17 cellular contexts compared by ENCODE assay signal in the genomic region with DNA sequence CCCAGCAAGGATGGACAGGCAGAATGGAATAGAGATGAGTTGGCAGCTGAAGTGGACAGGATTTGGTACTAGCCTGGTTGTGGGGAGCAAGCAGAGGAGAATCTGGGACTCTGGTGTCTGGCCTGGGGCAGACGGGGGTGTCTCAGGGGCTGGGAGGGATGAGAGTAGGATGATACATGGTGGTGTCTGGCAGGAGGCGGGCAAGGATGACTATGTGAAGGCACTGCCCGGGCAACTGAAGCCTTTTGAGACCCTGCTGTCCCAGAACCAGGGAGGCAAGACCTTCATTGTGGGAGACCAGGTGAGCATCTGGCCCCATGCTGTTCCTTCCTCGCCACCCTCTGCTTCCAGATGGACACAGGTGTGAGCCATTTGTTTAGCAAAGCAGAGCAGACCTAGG. TPM values are rescaled to one million over a fixed set of nuclear protein-coding genes. Genes with fewer than 3 reads are reported as not detected.
DNase-seq lines count a peak whose midpoint lies in the region; ATAC-seq, FAIRE-seq and TF ChIP-seq lines count a peak whose summit lies in the region.
"Had no signal": no experiment of that assay in that cellular context is flagged by ENCODE, and none has a peak within 500 bp of the region (broad histone marks: within the 10 kb centered on the region; RNA-seq: fewer than 3 reads in every experiment).

No MANE protein-coding gene starts in this region.

- no peak overlapping the region for H2AFZ ChIP-seq in GM23248

- FAIRE-seq in A549 (lab: Jason Lieb, UNC): no peak

- H3K4me2 ChIP-seq in A549 (peak overlapping the region; percentile 98), GM23248 (ENCODE audit: unreplicated experiment) (no peak overlapping the region)

- TF ChIP-seq CTCF in A549 (IDR thresholded peaks at IDR 0.05): no peak
- no peak for TF ChIP-seq CTCF in activated CD8-positive, alpha-beta T cell treated with anti-CD3 and anti-CD28 coated beads for 36 hours (IDR thresholded peaks at IDR 0.05)
- no peak for TF ChIP-seq CTCF in ovary (IDR thresholded peaks at IDR 0.05)
- no peak for TF ChIP-seq CTCF in gastrocnemius medialis (IDR thresholded peaks at IDR 0.05 in 4 of 5, conservative IDR thresholded peaks at IDR 0.05 in 1 of 5)

- peak overlapping the region; percentile 9 for H3K27ac Mint-ChIP-seq in activated CD8-positive, alpha-beta T cell treated with anti-CD3 and anti-CD28 coated beads for 36 hours
- H3K27ac Mint-ChIP-seq in memory B cell: peak overlapping the region; percentile 91

- no peak for TF ChIP-seq RAD21 in A549 (conservative IDR thresholded peaks at IDR 0.05 in 1 of 2, IDR thresholded peaks at IDR 0.05 in 1 of 2)

- CTCF ChIA-PET in A549 (lab: Yijun Ruan, JAX): interaction anchor here (0.6 to 5.7 kb wide), 7 partner anchors 9 to 595 kb away, joined by 3 to 65 read pairs (median 3); partner anchors contain the start of gene NUDT8
- CTCF ChIA-PET in activated CD8-positive, alpha-beta T cell treated with anti-CD3 and anti-CD28 coated beads for 36 hours (lab: Charles Lee): no interaction called here

- peaks cover 8% of the 10 kb centered on the region for H3K27me3 ChIP-seq in GM23248 (replicated peaks; ENCODE audit: insufficient read depth)
- H3K27me3 ChIP-seq in ovary: no peaks in the 10 kb centered on the region
- no peaks in the 10 kb centered on the region for H3K27me3 ChIP-seq in gastrocnemius medialis
- H3K27me3 ChIP-seq: SJCRH30 had no signal

- H3K4me1 ChIP-seq in A549 (peaks cover 36% of the 10 kb centered on the region), GM23248 (ENCODE audit: insufficient read depth) (peaks cover 9% of the 10 kb centered on the region), ovary (ENCODE audit: insufficient read depth) (peaks cover 7% of the 10 kb centered on the region), gastrocnemius medialis (peaks cover 12 to 16% of the 10 kb centered on the region in 2 donors)
- H3K4me1 ChIP-seq: SJCRH30 had no signal

- 87% methylated on average over 4 of the region's 4 CpGs for WGBS in A549 (ENCODE audit: missing lambda C conversion rate)
- WGBS in GM23248 (ENCODE audit: low coverage in 1 of 2, low lambda C conversion rate in 2 of 2, missing lambda C conversion rate in 2 of 2), 2 experiments: 96 to 100% methylated on average over 4 of the region's 4 CpGs
- 79 to 90% (median 89%) methylated on average over 4 of the region's 4 CpGs for WGBS in ovary, 3 donors

- H3K79me2 ChIP-seq in GM23248 (ENCODE audit: insufficient read depth): peaks cover 9% of the 10 kb centered on the region; the same call in 1 of the 2 replicates

- H3K36me3 ChIP-seq in GM23248 (ENCODE audit: low read depth) (0 out of 2 replicates have a peak, but pooled peaks cover 8% of the 10 kb centered on the region), ovary (no peaks in the 10 kb centered on the region), gastrocnemius medialis (peaks cover 0 to 40% of the 10 kb centered on the region in 2 donors)
- H3K36me3 ChIP-seq: SJCRH30 had no signal

- intact Hi-C loops in activated CD8-positive, alpha-beta T cell treated with anti-CD3 and anti-CD28 coated beads for 36 hours (cut with micrococcal nuclease): no loop called here
- intact Hi-C loops in ovary (cut with DNase I) (no loop called here), gastrocnemius medialis (cut with DNase I; ENCODE audit: low total_unique reads) (loop anchor here (10.0 kb wide), 3 partner anchors 161 to 471 kb away; partner anchors contain the start of genes KDM2A, NDUFS8, RPS6KB2 and TCIRG1)

- H3K9me2 ChIP-seq in GM23248 (ENCODE audit: insufficient read depth): no peaks in the 10 kb centered on the region

- H3K27me3 Mint-ChIP-seq in activated CD8-positive, alpha-beta T cell treated with anti-CD3 and anti-CD28 coated beads for 36 hours: peaks cover 2% of the 10 kb centered on the region
- H3K27me3 Mint-ChIP-seq in memory B cell: no peaks in the 10 kb centered on the region

- TF ChIP-seq EP300 in A549 (IDR thresholded peaks at IDR 0.05) (no peak), ovary (IDR thresholded peaks at IDR 0.05) (no peak)

- peak overlapping the region; percentile 86 for H3K4me3 Mint-ChIP-seq in activated CD8-positive, alpha-beta T cell treated with anti-CD3 and anti-CD28 coated beads for 36 hours
- peak overlapping the region; percentile 14 for H3K4me3 Mint-ChIP-seq in memory B cell

- H4K20me1 ChIP-seq in GM23248 (ENCODE audit: insufficient read depth): no peaks in the 10 kb centered on the region

- peaks cover 12% of the 10 kb centered on the region; the same call in 1 of the 2 replicates for H3F3A ChIP-seq in GM23248 (ENCODE audit: insufficient read depth)

- TF ChIP-seq POLR2A in A549 (IDR thresholded peaks at IDR 0.05; ENCODE audit: low read length) (no peak), ovary (IDR thresholded peaks at IDR 0.05) (no peak), gastrocnemius medialis (IDR thresholded peaks at IDR 0.05) (no peak)

- DNase-seq in A549 (ENCODE audit: low read depth in 1 of 2, low spot score in 1 of 2) (no peak), GM23248 (peak; percentile 17), memory B cell (ENCODE audit: low spot score in 2 of 2) (no peak), ovary (no peak), LoVo (ENCODE audit: low spot score) (no peak), gastrocnemius medialis (no peak), islet precursor cell (no peak)
- no peak for DNase-seq in activated CD8-positive, alpha-beta T cell treated with anti-CD3 and anti-CD28 coated beads for 36 hours
- DNase-seq: activated CD4-positive, alpha-beta T cell treated with anti-CD3 and anti-CD28 coated beads, Interleukin-2, amount 50 U/mL, for 48 hours; anterior cingulate cortex; H7; NCI-H446 treated with DMSO at 0.1 percent for 48 hours; SJCRH30; stimulated activated naive CD8-positive, alpha-beta T cell treated with anti-CD3 and anti-CD28 coated beads, Interleukin-15, amount 100 ng/mL, for 72 hours had no signal

- H3K27ac ChIP-seq in A549: 0 out of 6 replicates have a peak overlapping the region, but pooled peaks of 1 of the 2 experiments have one; percentile 4
- H3K27ac ChIP-seq in GM23248: no peak overlapping the region
- no peak overlapping the region for H3K27ac ChIP-seq in ovary
- peak overlapping the region in 2 of 4 donors; percentile 99 to 100 for H3K27ac ChIP-seq in gastrocnemius medialis
- H3K27ac ChIP-seq: neutrophil, SJCRH30 had no signal

- POLR2A ChIA-PET in A549 (lab: Yijun Ruan, JAX): no interaction called here
- POLR2A ChIA-PET in activated CD8-positive, alpha-beta T cell treated with anti-CD3 and anti-CD28 coated beads for 36 hours (lab: Charles Lee): interaction anchor here (0.8 kb wide), 1 partner anchor 66 kb away, joined by 3 read pairs; no protein-coding TSS in a partner anchor

- H3K4me1 Mint-ChIP-seq in activated CD8-positive, alpha-beta T cell treated with anti-CD3 and anti-CD28 coated beads for 36 hours (ENCODE audit: low read depth): peaks cover 31% of the 10 kb centered on the region
- H3K4me1 Mint-ChIP-seq in memory B cell: peaks cover 59% of the 10 kb centered on the region

- peaks cover 8% of the 10 kb centered on the region for H3K9me3 Mint-ChIP-seq in activated CD8-positive, alpha-beta T cell treated with anti-CD3 and anti-CD28 coated beads for 36 hours
- H3K9me3 Mint-ChIP-seq in memory B cell: peaks cover 1% of the 10 kb centered on the region

- no peak overlapping the region; the same call in 1 of the 2 replicates for H3K9ac ChIP-seq in GM23248

- H3K4me3 ChIP-seq in A549 (no peak overlapping the region), GM23248 (no peak overlapping the region), ovary (no peak overlapping the region), gastrocnemius medialis (no peak overlapping the region)
- H3K4me3 ChIP-seq: SJCRH30 had no signal

- H3K9me3 ChIP-seq in A549 (no peaks in the 10 kb centered on the region), GM23248 (ENCODE audit: low read depth) (no peaks in the 10 kb centered on the region), ovary (no peaks in the 10 kb centered on the region), gastrocnemius medialis (no peaks in the 10 kb centered on the region)
- H3K9me3 ChIP-seq: neutrophil, SJCRH30 had no signal

- no peak for ATAC-seq in A549
- ATAC-seq in activated CD8-positive, alpha-beta T cell treated with anti-CD3 and anti-CD28 coated beads for 36 hours: no peak
- ATAC-seq in memory B cell (ENCODE audit: low read depth): no peak
- ATAC-seq in gastrocnemius medialis: no peak
- ATAC-seq: stimulated activated naive CD8-positive, alpha-beta T cell treated with anti-CD3 and anti-CD28 coated beads, Interleukin-15, amount 100 ng/mL, for 72 hours had no signal

- peaks cover 44% of the 10 kb centered on the region for H3K36me3 Mint-ChIP-seq in activated CD8-positive, alpha-beta T cell treated with anti-CD3 and anti-CD28 coated beads for 36 hours (ENCODE audit: low read depth)
- H3K36me3 Mint-ChIP-seq in memory B cell: peaks cover 1% of the 10 kb centered on the region

- in situ Hi-C loops in GM23248 (cut with MboI): no loop called here
- in situ Hi-C loops in gastrocnemius medialis (cut with MboI; ENCODE audit: low sequenced_read_pairs in 4 of 4): no loop called here

RNA-seq across cellular contexts. Expression of gene GSTP1, which starts 2.3 kb away (rescaled TPM):
- 1,034 and 1,447 TPM in 2 replicates for polyA plus RNA-seq in A549 (2011; rRNA removed)
- 2,495 and 2,700 TPM in 2 replicates for polyA plus RNA-seq in A549 (2012; cell fraction: cytosol; rRNA removed)
- 1,960 and 2,470 TPM in 2 replicates for polyA plus RNA-seq in A549 (2012; cell fraction: nucleus; rRNA removed)
- 971 to 1,024 TPM (median 991 TPM) in 3 replicates for polyA plus RNA-seq in A549 (2017; fragmentation: RNase III; extraction: RNeasy Plus Mini Kit Qiagen cat#74134 plus additional on column Dnase treatment)
- polyA minus RNA-seq in A549 (2011; rRNA and poly(A)+ RNA removed): 1,056 and 1,218 TPM in 2 replicates
- total RNA-seq in GM23248 (2014; rRNA removed; shearing (Covaris generic)): 355 and 606 TPM in 2 replicates
- polyA plus RNA-seq in GM23248 (2016; fragmentation: Nextera tagmentation; extraction: Ambion mirVana): 743 and 767 TPM in 2 replicates
- 100 to 1,000 TPM; 467 to 472 TPM for total RNA-seq in activated CD8-positive, alpha-beta T cell treated with anti-CD3 and anti-CD28 coated beads for 36 hours
- 1,000 to 10,000 TPM in 1 of 7 donors, 100 to 1,000 TPM in 6; 358 to 1,321 (median 474) TPM for total RNA-seq in ovary
- polyA plus RNA-seq in ovary: 100 to 1,000 TPM; 189 to 444 TPM
- 100 to 1,000 TPM; 316 to 866 (median 549) TPM for total RNA-seq in gastrocnemius medialis

RNA-seq across cellular contexts. Expression of gene NDUFV1, which starts 20.8 kb away (rescaled TPM):
- 78.8 and 95.1 TPM in 2 replicates for polyA plus RNA-seq in A549 (2011; rRNA removed)
- 221 and 240 TPM in 2 replicates for polyA plus RNA-seq in A549 (2012; cell fraction: cytosol; rRNA removed)
- polyA plus RNA-seq in A549 (2012; cell fraction: nucleus; rRNA removed): 604 and 688 TPM in 2 replicates
- polyA plus RNA-seq in A549 (2017; fragmentation: RNase III; extraction: RNeasy Plus Mini Kit Qiagen cat#74134 plus additional on column Dnase treatment): 163 to 176 TPM (median 164 TPM) in 3 replicates
- polyA minus RNA-seq in A549 (2011; rRNA and poly(A)+ RNA removed): 65.6 and 104 TPM in 2 replicates
- total RNA-seq in GM23248 (2014; rRNA removed; shearing (Covaris generic)): 168 and 209 TPM in 2 replicates
- polyA plus RNA-seq in GM23248 (2016; fragmentation: Nextera tagmentation; extraction: Ambion mirVana): 136 TPM in 2 replicates
- 100 to 1,000 TPM; 315 to 317 TPM for total RNA-seq in activated CD8-positive, alpha-beta T cell treated with anti-CD3 and anti-CD28 coated beads for 36 hours
- total RNA-seq in ovary: 100 to 1,000 TPM; 143 to 184 (median 169) TPM
- polyA plus RNA-seq in ovary: 100 to 1,000 TPM in 1 of 2 donors, 10 to 100 TPM in 1; 47.7 to 133 TPM
- 100 to 1,000 TPM; 306 to 608 (median 365) TPM for total RNA-seq in gastrocnemius medialis

RNA-seq across cellular contexts. Expression of gene NUDT8, which starts 43.8 kb away (rescaled TPM):
- polyA plus RNA-seq in A549 (2011; rRNA removed) (1.8 and 2.6 TPM in 2 replicates), A549 (2017; fragmentation: RNase III; extraction: RNeasy Plus Mini Kit Qiagen cat#74134 plus additional on column Dnase treatment) (5.4 to 7.8 TPM (median 5.6 TPM) in 3 replicates), GM23248 (2016; fragmentation: Nextera tagmentation; extraction: Ambion mirVana) (4.1 TPM in 2 replicates), ovary (1 to 10 TPM in 1 of 2 donors, not detected in 1; 5.7 TPM)
- 10.3 and 13.0 TPM in 2 replicates for polyA plus RNA-seq in A549 (2012; cell fraction: cytosol; rRNA removed)
- 24.4 and 25.6 TPM in 2 replicates for polyA plus RNA-seq in A549 (2012; cell fraction: nucleus; rRNA removed)
- 1.0 and 3.1 TPM in 2 replicates for polyA minus RNA-seq in A549 (2011; rRNA and poly(A)+ RNA removed)
- 2.0 and 4.8 TPM in 2 replicates for total RNA-seq in GM23248 (2014; rRNA removed; shearing (Covaris generic))
- total RNA-seq in activated CD8-positive, alpha-beta T cell treated with anti-CD3 and anti-CD28 coated beads for 36 hours: 10 to 100 TPM; 35.5 to 39.5 TPM
- total RNA-seq in ovary (10 to 100 TPM in 1 of 7 donors, 1 to 10 TPM in 6; 5.0 to 10.5 (median 8.1) TPM), gastrocnemius medialis (10 to 100 TPM; 23.3 to 42.4 (median 36.2) TPM)

RNA-seq across cellular contexts. Expression of gene TBX10, which starts 53.7 kb away (rescaled TPM):
- not detected in 2 replicates for polyA plus RNA-seq in A549 (2011; rRNA removed)
- not detected in 2 replicates for polyA plus RNA-seq in A549 (2012; cell fraction: cytosol; rRNA removed)
- polyA plus RNA-seq in A549 (2012; cell fraction: nucleus; rRNA removed): not detected in 2 replicates
- not detected in 3 replicates for polyA plus RNA-seq in A549 (2017; fragmentation: RNase III; extraction: RNeasy Plus Mini Kit Qiagen cat#74134 plus additional on column Dnase treatment)
- not detected in 2 replicates for polyA minus RNA-seq in A549 (2011; rRNA and poly(A)+ RNA removed)
- not detected in 2 replicates for total RNA-seq in GM23248 (2014; rRNA removed; shearing (Covaris generic))
- polyA plus RNA-seq in GM23248 (2016; fragmentation: Nextera tagmentation; extraction: Ambion mirVana): not detected in 2 replicates
- total RNA-seq in activated CD8-positive, alpha-beta T cell treated with anti-CD3 and anti-CD28 coated beads for 36 hours: not detected
- not detected for total RNA-seq in ovary
- not detected for polyA plus RNA-seq in ovary
- total RNA-seq in gastrocnemius medialis: not detected
- total RNA-seq: epithelial cell of proximal tubule, H7, M059J, SJCRH30 had no signal
